ENCODE assay signal across 12 cellular contexts in genomic region chr7:44074349-44074695, GRCh38. TPM values are rescaled to one million over a fixed set of nuclear protein-coding genes. Genes with fewer than 3 reads are reported as not detected.
DNase-seq lines count a peak whose midpoint lies in the region; ATAC-seq and TF ChIP-seq lines count a peak whose summit lies in the region.
"Had no signal": no experiment of that assay in that cellular context is flagged by ENCODE, and none has a peak within 500 bp of the region (broad histone marks: within the 10 kb centered on the region; RNA-seq: fewer than 3 reads in every experiment).

No MANE protein-coding gene starts in this region.

- H2BK5ac ChIP-seq in trophoblast cell (ENCODE audit: low read depth, low read length, poor library complexity) = no peak overlapping the region

- H3K36me3 ChIP-seq in ACC112 (ENCODE audit: insufficient read depth, low read length) (peaks cover 11% of the 10 kb centered on the region; the same call in 1 of the 2 replicates), trophoblast cell (ENCODE audit: control insufficient read depth in 1 of 2, insufficient read depth in 2 of 2, low read length in 2 of 2) (peaks cover 50 to 53% of the 10 kb centered on the region in 2 experiments)

- H3K4me3 Mint-ChIP-seq in HFFc6 (no peak overlapping the region), nephron progenitor cell (no peak overlapping the region)
- H3K4me3 Mint-ChIP-seq: activated naive CD4-positive, alpha-beta T cell treated with anti-CD3 and anti-CD28 coated beads, Interleukin-2, amount 50 U/mL, for 24 hours; WTC11 had no signal

- no peak for ATAC-seq in HG03571 (IDR thresholded peaks at IDR 0.05; ENCODE audit: unreplicated experiment)

- no peaks in the 10 kb centered on the region for H3K9me3 Mint-ChIP-seq in HFFc6
- no peaks in the 10 kb centered on the region for H3K9me3 Mint-ChIP-seq in nephron progenitor cell
- H3K9me3 Mint-ChIP-seq: activated naive CD4-positive, alpha-beta T cell treated with anti-CD3 and anti-CD28 coated beads, Interleukin-2, amount 50 U/mL, for 24 hours; WTC11 had no signal

- peaks cover 30% of the 10 kb centered on the region for H3K36me3 Mint-ChIP-seq in HFFc6 (ENCODE audit: low read depth)
- H3K36me3 Mint-ChIP-seq in nephron progenitor cell (ENCODE audit: low read depth) = peaks cover 39% of the 10 kb centered on the region

- H3K27me3 ChIP-seq in ACC112 (ENCODE audit: insufficient read depth, low read length) = no peaks in the 10 kb centered on the region
- H3K27me3 ChIP-seq in trophoblast cell (ENCODE audit: insufficient read depth, low read length) = no peaks in the 10 kb centered on the region

- intact Hi-C loops in head of caudate nucleus (cut with DNase I) = no loop called here

- H3K9ac ChIP-seq in trophoblast cell (ENCODE audit: low read length) = no peak overlapping the region

- H2BK120ac ChIP-seq in trophoblast cell (ENCODE audit: insufficient read depth, low read length, poor library complexity) = no peak overlapping the region

- H4K12ac ChIP-seq in trophoblast cell (ENCODE audit: low read depth, low read length) = no peak overlapping the region

- no peak overlapping the region for H3K4me3 ChIP-seq in ACC112 (ENCODE audit: low read depth, low read length)
- peak overlapping the region; percentile 58 for H3K4me3 ChIP-seq in coronary artery
- no peak overlapping the region for H3K4me3 ChIP-seq in trophoblast cell (ENCODE audit: low read depth, low read length)

- no peak overlapping the region for H3K14ac ChIP-seq in trophoblast cell (ENCODE audit: low read length)

- H4K91ac ChIP-seq in trophoblast cell (ENCODE audit: low read depth, low read length) = peak overlapping the region; percentile 20

- H3K27ac ChIP-seq in ACC112 (ENCODE audit: low read depth, low read length) = peak overlapping the region; percentile 40; the same call in 1 of the 2 replicates
- peak overlapping the region; percentile 79 to 91 for H3K27ac ChIP-seq in coronary artery
- no peak overlapping the region for H3K27ac ChIP-seq in trophoblast cell (ENCODE audit: low read depth, low read length)

- H2AK5ac ChIP-seq in trophoblast cell (ENCODE audit: low read length) = no peak overlapping the region

- no CpG with 5 or more reads among the region's 13 CpGs for WGBS in trophoblast cell (ENCODE audit: extremely low coverage, insufficient coverage, insufficient read length)

- peak overlapping the region; percentile 91 for H3K27ac Mint-ChIP-seq in HFFc6
- no peak overlapping the region for H3K27ac Mint-ChIP-seq in nephron progenitor cell
- H3K27ac Mint-ChIP-seq: activated naive CD4-positive, alpha-beta T cell treated with anti-CD3 and anti-CD28 coated beads, Interleukin-2, amount 50 U/mL, for 24 hours; WTC11 had no signal

- no peak overlapping the region for H3K23ac ChIP-seq in trophoblast cell (ENCODE audit: low read length)

- peaks cover 6% of the 10 kb centered on the region for H3K79me1 ChIP-seq in trophoblast cell (ENCODE audit: low read length)

- no peaks in the 10 kb centered on the region for H3K9me3 ChIP-seq in trophoblast cell (ENCODE audit: insufficient read depth, low read depth, low read length)

- TF ChIP-seq CTCF in HFFc6 (IDR thresholded peaks at IDR 0.05) (no peak), coronary artery (IDR thresholded peaks at IDR 0.05) (no peak), nephron progenitor cell (IDR thresholded peaks at IDR 0.05) (no peak)

- H3K18ac ChIP-seq in trophoblast cell (ENCODE audit: low read length) = peak overlapping the region; percentile 41

- no peak overlapping the region for H2BK12ac ChIP-seq in trophoblast cell (ENCODE audit: low read length)

- H3K27me3 Mint-ChIP-seq in HFFc6 (ENCODE audit: insufficient read depth) = peaks cover 12% of the 10 kb centered on the region
- peaks cover 3% of the 10 kb centered on the region for H3K27me3 Mint-ChIP-seq in nephron progenitor cell (ENCODE audit: low read depth, poor library complexity)
- H3K27me3 Mint-ChIP-seq: activated naive CD4-positive, alpha-beta T cell treated with anti-CD3 and anti-CD28 coated beads, Interleukin-2, amount 50 U/mL, for 24 hours had no signal

- DNase-seq in HFFc6 = no peak
- no peak for DNase-seq in coronary artery (ENCODE audit: low spot score)
- peak in 1 of 2 donors; percentile 11 for DNase-seq in trophoblast cell
- no peak for DNase-seq in head of caudate nucleus
- DNase-seq in stimulated activated CD4-positive, alpha-beta T cell treated with anti-CD3 and anti-CD28 coated beads, Interleukin-2, amount 100 ng/mL, for 24 hours = no peak
- no peak for DNase-seq in nephron progenitor cell
- DNase-seq: NCI-H1105 had no signal

- H3K4me2 ChIP-seq in trophoblast cell (ENCODE audit: low read length) = no peak overlapping the region

- no peak overlapping the region for H4K8ac ChIP-seq in trophoblast cell (ENCODE audit: low read depth, low read length)

- H3K4ac ChIP-seq in trophoblast cell (ENCODE audit: low read depth, low read length) = no peak overlapping the region

- H3K79me2 ChIP-seq in ACC112 (ENCODE audit: control insufficient read depth, insufficient read depth, low read length, unreplicated experiment) (no peaks in the 10 kb centered on the region), trophoblast cell (ENCODE audit: control insufficient read depth, insufficient read depth, low read length, poor library complexity) (no peaks in the 10 kb centered on the region)

- H3K4me1 Mint-ChIP-seq in HFFc6 (ENCODE audit: low read depth) = peaks cover 43% of the 10 kb centered on the region
- H3K4me1 Mint-ChIP-seq in nephron progenitor cell = peaks cover 31% of the 10 kb centered on the region
- H3K4me1 Mint-ChIP-seq: WTC11 had no signal

- no peak overlapping the region for H2AFZ ChIP-seq in ACC112 (ENCODE audit: low read length, unreplicated experiment)
- no peak overlapping the region for H2AFZ ChIP-seq in trophoblast cell (ENCODE audit: insufficient read depth, low read length, poor library complexity)

- H3K4me1 ChIP-seq in ACC112 (ENCODE audit: control insufficient read depth, insufficient read depth, low read length, unreplicated experiment) (peaks cover 21% of the 10 kb centered on the region), trophoblast cell (ENCODE audit: control insufficient read depth in 1 of 2, insufficient read depth in 2 of 2, low read length in 2 of 2) (peaks cover 10 to 14% of the 10 kb centered on the region in 2 experiments)

RNA-seq across cellular contexts. Expression of gene POLM, which starts 8.0 kb away (rescaled TPM):
- 10 to 100 TPM; 11.4 to 14.3 (median 12.1) TPM for total RNA-seq in HFFc6 (2021; fragmentation: NEBNext Ultra II Directional; extraction: Animal tissue kit (Norgen Biotek cat#: 25700))
- polyA plus RNA-seq in trophoblast cell (2013) = 10.0 and 10.3 TPM in 2 replicates

RNA-seq across cellular contexts. Expression of gene PGAM2, which starts 9.0 kb away (rescaled TPM):
- total RNA-seq in HFFc6 (2021; fragmentation: NEBNext Ultra II Directional; extraction: Animal tissue kit (Norgen Biotek cat#: 25700)) = under 1 TPM in 4 of 6 experiments, not detected in 2; 0.26 to 0.51 (median 0.35) TPM
- polyA plus RNA-seq in trophoblast cell (2013) = 0.14 TPM in 1 of 2 replicates, not detected in the other
- total RNA-seq: mesenteric fat pad had no signal

RNA-seq across cellular contexts. Expression of gene DBNL, which starts 29.8 kb away (rescaled TPM):
- 100 to 1,000 TPM; 146 to 167 (median 153) TPM for total RNA-seq in HFFc6 (2021; fragmentation: NEBNext Ultra II Directional; extraction: Animal tissue kit (Norgen Biotek cat#: 25700))
- polyA plus RNA-seq in trophoblast cell (2013) = 38.5 and 41.0 TPM in 2 replicates

RNA-seq across cellular contexts. Expression of gene AEBP1, which starts 29.8 kb away (rescaled TPM):
- 10 to 100 TPM; 69.7 to 83.2 (median 76.4) TPM for total RNA-seq in HFFc6 (2021; fragmentation: NEBNext Ultra II Directional; extraction: Animal tissue kit (Norgen Biotek cat#: 25700))
- 31.3 and 31.8 TPM in 2 replicates for polyA plus RNA-seq in trophoblast cell (2013)

RNA-seq across cellular contexts. Expression of gene POLD2, which starts 49.0 kb away (rescaled TPM):
- total RNA-seq in HFFc6 (2021; fragmentation: NEBNext Ultra II Directional; extraction: Animal tissue kit (Norgen Biotek cat#: 25700)) = 100 to 1,000 TPM; 154 to 210 (median 183) TPM
- 57.4 and 61.4 TPM in 2 replicates for polyA plus RNA-seq in trophoblast cell (2013)
